In the genomic region with DNA sequence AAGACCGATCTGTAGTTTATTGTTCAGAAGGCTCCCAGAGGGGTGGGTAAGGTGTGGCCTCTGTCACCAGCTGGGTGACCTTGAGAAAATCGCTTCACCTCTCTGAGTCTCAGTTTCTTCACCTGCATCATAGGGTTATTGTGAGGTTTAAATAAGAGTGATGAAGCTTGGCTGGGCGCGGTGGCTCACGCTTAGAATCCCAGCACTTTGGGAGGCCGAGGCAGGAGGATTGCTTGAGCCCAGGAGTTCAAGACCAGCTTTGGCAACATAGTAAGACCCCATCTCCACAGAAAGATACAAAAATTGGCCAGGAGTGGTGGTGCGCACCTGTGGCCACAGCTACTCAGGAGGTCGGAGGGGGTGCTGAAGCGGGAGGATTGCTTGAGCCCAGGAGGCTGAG, we compare ENCODE assay signal across 22 cellular contexts. TPM values are rescaled to one million over a fixed set of nuclear protein-coding genes. Genes with fewer than 3 reads are reported as not detected.
"Had no signal": no experiment of that assay in that cellular context is flagged by ENCODE, and none has a peak within 500 bp of the region (broad histone marks: within the 10 kb centered on the region; RNA-seq: fewer than 3 reads in every experiment).

No MANE protein-coding gene starts in this region.

- H3K36me3 ChIP-seq: esophagus squamous epithelium, prostate gland, sigmoid colon, tibial artery had no signal

- H3K4me3 ChIP-seq: coronary artery, esophagus squamous epithelium, prostate gland, right atrium auricular region, sigmoid colon, testis, tibial artery had no signal

- H3K27me3 ChIP-seq: right atrium auricular region, sigmoid colon, testis had no signal

- H3K36me3 Mint-ChIP-seq: natural killer cell; stimulated activated memory B cell treated with anti-CD40 and anti-IgM and Interleukin-4, amounts not matched to agents 10 μg/mL and 1 μg/mL and 100 μg/mL, for 72 hours; type B pancreatic cell had no signal

- H3K4me3 Mint-ChIP-seq: natural killer cell; stimulated activated memory B cell treated with anti-CD40 and anti-IgM and Interleukin-4, amounts not matched to agents 10 μg/mL and 1 μg/mL and 100 μg/mL, for 72 hours; type B pancreatic cell had no signal

- H3K4me1 ChIP-seq: esophagus squamous epithelium, prostate gland, right atrium auricular region, sigmoid colon, testis, tibial artery had no signal

- H3K27ac ChIP-seq: coronary artery, esophagus squamous epithelium, prostate gland, right atrium auricular region, sigmoid colon, testis, tibial artery had no signal

- H3K9me3 Mint-ChIP-seq: natural killer cell; stimulated activated memory B cell treated with anti-CD40 and anti-IgM and Interleukin-4, amounts not matched to agents 10 μg/mL and 1 μg/mL and 100 μg/mL, for 72 hours; type B pancreatic cell had no signal

- ATAC-seq: left lobe of liver; natural killer cell; stimulated activated naive CD8-positive, alpha-beta T cell treated with anti-CD3 and anti-CD28 coated beads, Interleukin-15, Interleukin-2, amounts not matched to agents 100 U/mL and 50 U/mL, for 24 hours had no signal

- H3K4me1 Mint-ChIP-seq: natural killer cell; stimulated activated memory B cell treated with anti-CD40 and anti-IgM and Interleukin-4, amounts not matched to agents 10 μg/mL and 1 μg/mL and 100 μg/mL, for 72 hours had no signal

- DNase-seq: dermis blood vessel endothelial cell; effector memory CD4-positive, alpha-beta T cell; erythroblast; esophagus squamous epithelium; foreskin melanocyte; kidney; mesendoderm; natural killer cell; sigmoid colon; stimulated activated CD4-positive, alpha-beta T cell treated with anti-CD3 and anti-CD28 coated beads, Interleukin-4, amount 100 ng/mL, for 4 hours; stimulated activated naive CD8-positive, alpha-beta T cell treated with anti-CD3 and anti-CD28 coated beads, Interleukin-15, Interleukin-2, amounts not matched to agents 100 U/mL and 50 U/mL, for 24 hours; substantia nigra; testis had no signal

- H3K27me3 Mint-ChIP-seq: type B pancreatic cell had no signal

- H3K9me3 ChIP-seq: esophagus squamous epithelium, prostate gland, right atrium auricular region, sigmoid colon, testis, tibial artery had no signal

- H3K27ac Mint-ChIP-seq: natural killer cell; stimulated activated memory B cell treated with anti-CD40 and anti-IgM and Interleukin-4, amounts not matched to agents 10 μg/mL and 1 μg/mL and 100 μg/mL, for 72 hours; type B pancreatic cell had no signal

RNA-seq across cellular contexts. Expression of a gene that starts 36.0 kb away (rescaled TPM):
- total RNA-seq: mononuclear cell, skeletal muscle tissue had no signal
